In genomic region chr15:38558714-38559059, GRCh38 we compare ENCODE assay signal across 16 cellular contexts. TPM values are rescaled to one million over a fixed set of nuclear protein-coding genes. Genes with fewer than 3 reads are reported as not detected.
DNase-seq lines count a peak whose midpoint lies in the region; ATAC-seq, FAIRE-seq and TF ChIP-seq lines count a peak whose summit lies in the region.
"Had no signal": no experiment of that assay in that cellular context is flagged by ENCODE, and none has a peak within 500 bp of the region (broad histone marks: within the 10 kb centered on the region; RNA-seq: fewer than 3 reads in every experiment).

No MANE protein-coding gene starts in this region.

- DNase-seq in GM03348 (ENCODE audit: low spot score): peak; percentile 28
- DNase-seq in RKO (ENCODE audit: low spot score): peak; percentile 9
- DNase-seq in choroid plexus epithelial cell (ENCODE audit: low read depth): peak; percentile 44
- DNase-seq in neural progenitor cell (ENCODE audit: low spot score): peak; percentile 7
- no peak for DNase-seq in urothelium cell line (ENCODE audit: low spot score)
- DNase-seq in COLO829 (ENCODE audit: low spot score): no peak
- DNase-seq: glutamatergic neuron, NCI-H1105 treated with DMSO at 0.1 percent for 48 hours, NCI-H510A treated with DMSO at 0.1 percent for 48 hours, small intestine, transverse colon had no signal

- ATAC-seq in GM18517 (IDR thresholded peaks at IDR 0.05; ENCODE audit: unreplicated experiment): no peak

- H3K36me3 Mint-ChIP-seq in neural progenitor cell: no peaks in the 10 kb centered on the region

- H3K27me3 ChIP-seq in neural progenitor cell: peaks cover 8% of the 10 kb centered on the region

- no peak overlapping the region for H2AFZ ChIP-seq in neural progenitor cell (replicated peaks)

- peaks cover 4% of the 10 kb centered on the region for H3K27me3 Mint-ChIP-seq in neural progenitor cell (ENCODE audit: insufficient read depth, low read depth)

- no peaks in the 10 kb centered on the region for H3K36me3 ChIP-seq in neural progenitor cell
- H3K36me3 ChIP-seq: HAP-1, transverse colon had no signal

- no peaks in the 10 kb centered on the region for H3F3A ChIP-seq in neural progenitor cell (ENCODE audit: low read depth)

- H3K9me3 ChIP-seq in neural progenitor cell (ENCODE audit: low read depth): no peaks in the 10 kb centered on the region
- H3K9me3 ChIP-seq: HAP-1, transverse colon had no signal

- no peak overlapping the region for H3K27ac Mint-ChIP-seq in neural progenitor cell
- H3K27ac Mint-ChIP-seq: dendritic cell treated with granulocyte-macrophage colony-stimulating factor and Interleukin-4, amounts not matched to agents 40 ng/mL and 50 ng/mL, for 4 days had no signal

- no peaks in the 10 kb centered on the region for H3K4me1 ChIP-seq in neural progenitor cell
- H3K4me1 ChIP-seq: HAP-1 had no signal

- H4K20me1 ChIP-seq in neural progenitor cell (ENCODE audit: low read depth): no peaks in the 10 kb centered on the region

- no peaks in the 10 kb centered on the region for H3K79me2 ChIP-seq in neural progenitor cell (ENCODE audit: low read depth)

- H3K27ac ChIP-seq in neural progenitor cell: no peak overlapping the region
- H3K27ac ChIP-seq: transverse colon had no signal

- H3K4me1 Mint-ChIP-seq in neural progenitor cell: peaks cover 4% of the 10 kb centered on the region

- H3K4me3 ChIP-seq in choroid plexus epithelial cell (ENCODE audit: low read depth, low read length) (no peak overlapping the region), neural progenitor cell (no peak overlapping the region)
- H3K4me3 ChIP-seq: HAP-1, transverse colon had no signal

- H3K4me3 Mint-ChIP-seq in neural progenitor cell: no peak overlapping the region
- H3K4me3 Mint-ChIP-seq: dendritic cell treated with granulocyte-macrophage colony-stimulating factor and Interleukin-4, amounts not matched to agents 40 ng/mL and 50 ng/mL, for 4 days; neural crest cell had no signal

- no peak for FAIRE-seq in urothelium cell line (lab: Jason Lieb, UNC)
- FAIRE-seq: HTR-8/SVneo, small intestine had no signal

- H3K4me2 ChIP-seq in neural progenitor cell: no peak overlapping the region

- no peak overlapping the region for H3K9ac ChIP-seq in neural progenitor cell

- no peaks in the 10 kb centered on the region for H3K9me3 Mint-ChIP-seq in neural progenitor cell
- H3K9me3 Mint-ChIP-seq: dendritic cell treated with granulocyte-macrophage colony-stimulating factor and Interleukin-4, amounts not matched to agents 40 ng/mL and 50 ng/mL, for 4 days; neural crest cell had no signal

- no peak for TF ChIP-seq CTCF in choroid plexus epithelial cell (conservative IDR thresholded peaks at IDR 0.05; ENCODE audit: low read depth, low read length)
- no peak for TF ChIP-seq CTCF in neural progenitor cell (IDR thresholded peaks at IDR 0.05)

RNA-seq across cellular contexts. Expression of gene RASGRP1, which starts 5.9 kb away (rescaled TPM):
- total RNA-seq in neural progenitor cell (ENCODE audit: low replicate concordance): 2.5 and 3.8 TPM in 2 replicates

Comparison
In these comparisons a context has a peak if more than half of its experiments do, and no peak if none do; other contexts are left out.
1. DNase-seq: peak in GM03348 (single experiment), RKO (single experiment), choroid plexus epithelial cell (single experiment) and neural progenitor cell (single experiment); none in urothelium cell line (single experiment) and COLO829 (single experiment).